In the genomic region with DNA sequence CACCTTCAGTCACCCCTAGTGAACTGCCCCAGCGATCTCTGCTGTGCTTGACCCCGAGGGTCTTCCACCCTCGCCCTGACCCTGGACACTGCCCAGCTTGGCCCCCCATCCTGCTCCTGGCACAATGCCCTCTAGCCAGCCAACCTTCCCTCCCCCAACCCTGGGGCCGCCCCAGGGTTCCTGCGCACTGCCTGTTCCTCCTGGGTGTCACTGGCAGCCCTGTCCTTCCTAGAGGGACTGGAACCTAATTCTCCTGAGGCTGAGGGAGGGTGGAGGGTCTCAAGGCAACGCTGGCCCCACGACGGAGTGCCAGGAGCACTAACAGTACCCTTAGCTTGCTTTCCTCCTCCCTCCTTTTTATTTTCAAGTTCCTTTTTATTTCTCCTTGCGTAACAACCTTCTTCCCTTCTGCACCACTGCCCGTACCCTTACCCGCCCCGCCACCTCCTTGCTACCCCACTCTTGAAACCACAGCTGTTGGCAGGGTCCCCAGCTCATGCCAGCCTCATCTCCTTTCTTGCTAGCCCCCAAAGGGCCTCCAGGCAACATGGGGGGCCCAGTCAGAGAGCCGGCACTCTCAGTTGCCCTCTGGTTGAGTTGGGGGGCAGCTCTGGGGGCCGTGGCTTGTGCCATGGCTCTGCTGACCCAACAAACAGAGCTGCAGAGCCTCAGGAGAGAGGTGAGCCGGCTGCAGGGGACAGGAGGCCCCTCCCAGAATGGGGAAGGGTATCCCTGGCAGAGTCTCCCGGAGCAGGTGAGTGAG, we compare ENCODE assay signal across 7 cellular contexts. TPM values are rescaled to one million over a fixed set of nuclear protein-coding genes. Genes with fewer than 3 reads are reported as not detected.
A peak's percentile ranks its signal among the peaks of the same experiment; 100 is the strongest.
DNase-seq lines count a peak whose midpoint lies in the region; ATAC-seq and TF ChIP-seq lines count a peak whose summit lies in the region.

A gene with protein sequence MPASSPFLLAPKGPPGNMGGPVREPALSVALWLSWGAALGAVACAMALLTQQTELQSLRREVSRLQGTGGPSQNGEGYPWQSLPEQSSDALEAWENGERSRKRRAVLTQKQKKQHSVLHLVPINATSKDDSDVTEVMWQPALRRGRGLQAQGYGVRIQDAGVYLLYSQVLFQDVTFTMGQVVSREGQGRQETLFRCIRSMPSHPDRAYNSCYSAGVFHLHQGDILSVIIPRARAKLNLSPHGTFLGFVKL (plus strand): TSS at position 207 of the 763 bp plus-strand sequence. CDS start 290 bp downstream, at position 497.

- H4K8ac ChIP-seq in IMR-90 (ENCODE audit: low read depth in 2 of 2, low read length in 2 of 2), result peak within 1 kb of the TSS; percentile 52 to 88; a peak in 3 of 4 replicates

- no peak within 1 kb of the TSS for H3K4me2 ChIP-seq in IMR-90 (ENCODE audit: low read depth, low read length)

- H3K14ac ChIP-seq in IMR-90 (replicated peaks; ENCODE audit: low read depth, low read length), result no peak within 1 kb of the TSS; the same call in 1 of the 2 replicates

- H3K27ac ChIP-seq in IMR-90 (ENCODE audit: insufficient read depth, low read length) (peak within 1 kb of the TSS; percentile 3; the same call in 1 of the 2 replicates), iPS-18a (ENCODE audit: low read length) (no peak within 1 kb of the TSS)

- in situ Hi-C loops in IMR-90 (cut with MboI; ENCODE audit: low sequenced_read_pairs), result loop anchor here (10.0 kb wide), 1 partner anchor 204 kb away; the partner anchor contains the start of genes KCTD11 and TMEM95

- H2BK120ac ChIP-seq in IMR-90 (ENCODE audit: low read depth, low read length), result no peak within 1 kb of the TSS; the same call in 1 of the 2 replicates

- dilution Hi-C loops in IMR-90 (cut with HindIII; ENCODE audit: low sequenced_read_pairs, unreplicated experiment), result no loop called here

- ATAC-seq in IMR-90 (ENCODE audit: low read depth) (no peak), GM18861 (IDR thresholded peaks at IDR 0.05; ENCODE audit: unreplicated experiment) (no peak), GM21825 (IDR thresholded peaks at IDR 0.05; ENCODE audit: unreplicated experiment) (no peak)
- ATAC-seq in activated CD8-positive, alpha-beta T cell treated with anti-CD3 and anti-CD28 coated beads, Interleukin-2, amount 10 ng/mL, durations not matched to agents 7 days and 5 days, result no peak
- no peak for ATAC-seq in stimulated activated naive B cell treated with anti-CD40 and anti-IgM and Interleukin-4, amounts not matched to agents 10 μg/mL and 1 μg/mL and 100 μg/mL, for 72 hours (replicated peaks)

- no peak within 1 kb of the TSS for H2BK15ac ChIP-seq in IMR-90 (ENCODE audit: low read depth, low read length)

- H3K9ac ChIP-seq in IMR-90 (ENCODE audit: low read depth, low read length), result peak within 1 kb of the TSS; percentile 24; the same call in 1 of the 2 replicates
- peak within 1 kb of the TSS; percentile 57 for H3K9ac ChIP-seq in iPS-18a (ENCODE audit: low read length)

- no TSS peak for BruUV-seq in IMR-90 (replicated peaks; lab: Mats Ljungman, UMichigan)

- H3K36me3 Mint-ChIP-seq in activated CD8-positive, alpha-beta T cell treated with anti-CD3 and anti-CD28 coated beads, Interleukin-2, amount 10 ng/mL, durations not matched to agents 7 days and 5 days (ENCODE audit: low read depth), result peaks cover 54% of the 10 kb centered on the region
- peaks cover 12 to 20% of the 10 kb centered on the region in 2 donors for H3K36me3 Mint-ChIP-seq in stimulated activated naive B cell treated with anti-CD40 and anti-IgM and Interleukin-4, amounts not matched to agents 10 μg/mL and 1 μg/mL and 100 μg/mL, for 72 hours

- peaks cover 5 to 11% of the 10 kb centered on the region in 2 experiments; a peak in 3 of 4 replicates for H3K79me1 ChIP-seq in IMR-90 (ENCODE audit: low read depth in 1 of 2, low read length in 2 of 2)

- WGBS in IMR-90 (ENCODE audit: extremely low coverage in 2 of 2, insufficient read length in 1 of 2), 2 experiments, result 37% methylated on average over 5 of the region's 16 CpGs; no CpG with 5 or more reads in 1 of the 2 experiments

- peak within 1 kb of the TSS; percentile 87 for H3K27ac Mint-ChIP-seq in activated CD8-positive, alpha-beta T cell treated with anti-CD3 and anti-CD28 coated beads, Interleukin-2, amount 10 ng/mL, durations not matched to agents 7 days and 5 days
- peak within 1 kb of the TSS; percentile 97 for H3K27ac Mint-ChIP-seq in stimulated activated naive B cell treated with anti-CD40 and anti-IgM and Interleukin-4, amounts not matched to agents 10 μg/mL and 1 μg/mL and 100 μg/mL, for 72 hours

- no peak within 1 kb of the TSS for H2BK5ac ChIP-seq in IMR-90 (ENCODE audit: low read depth, low read length, poor library complexity, severe bottlenecking)

- H3K4ac ChIP-seq in IMR-90 (ENCODE audit: low read depth, low read length), result peak within 1 kb of the TSS; percentile 56

- peak within 1 kb of the TSS; percentile 58 for H2AK5ac ChIP-seq in IMR-90 (ENCODE audit: low read depth, low read length)

- no peak for TF ChIP-seq RAD21 in IMR-90 (IDR thresholded peaks at IDR 0.05; ENCODE audit: low read length)

- H2AFZ ChIP-seq in IMR-90 (replicated peaks; ENCODE audit: low read length, poor library complexity), result peak within 1 kb of the TSS; percentile 92

- H3K36me3 ChIP-seq in IMR-90 (ENCODE audit: control insufficient read depth, insufficient read depth, low read length) (peaks cover 3% of the 10 kb centered on the region), iPS-18a (ENCODE audit: control insufficient read depth, low read depth, low read length) (peaks cover under 1% of the 10 kb centered on the region)

- H2BK20ac ChIP-seq in IMR-90 (ENCODE audit: low read depth, low read length), result no peak within 1 kb of the TSS

- no peak for DNase-seq in IMR-90
- DNase-seq in activated CD8-positive, alpha-beta T cell treated with anti-CD3 and anti-CD28 coated beads, Interleukin-2, amount 10 ng/mL, durations not matched to agents 7 days and 5 days, result no peak
- no peak for DNase-seq in stimulated activated naive B cell treated with anti-CD40 and anti-IgM and Interleukin-4, amounts not matched to agents 10 μg/mL and 1 μg/mL and 100 μg/mL, for 72 hours
- DNase-seq in NCI-H2196 (lab: John Stamatoyannopoulos, UW; ENCODE audit: unreplicated experiment), result no peak

- H4K5ac ChIP-seq in IMR-90 (ENCODE audit: low read depth, low read length), result peak within 1 kb of the TSS; percentile 72

- POLR2A ChIA-PET in IMR-90 (lab: Charles Lee; ENCODE audit: unreplicated experiment), result interaction anchor here (0.6 kb wide), 1 partner anchor 8 kb away, joined by 5 read pairs; no protein-coding TSS in a partner anchor
- POLR2A ChIA-PET in activated CD8-positive, alpha-beta T cell treated with anti-CD3 and anti-CD28 coated beads, Interleukin-2, amount 10 ng/mL, durations not matched to agents 7 days and 5 days (lab: Charles Lee), result interaction anchor here (1.3 to 3.1 kb wide), 6 partner anchors 10 to 129 kb away, joined by 4 to 32 read pairs (median 6); partner anchors contain the start of genes POLR2A, TNFSF12, TP53 and WRAP53

- H3K4me1 ChIP-seq in IMR-90 (ENCODE audit: control insufficient read depth, insufficient read depth, low read length) (peaks cover 9% of the 10 kb centered on the region), iPS-18a (ENCODE audit: control insufficient read depth, low read depth, low read length) (peaks cover 31% of the 10 kb centered on the region)

- H3K27me3 Mint-ChIP-seq in activated CD8-positive, alpha-beta T cell treated with anti-CD3 and anti-CD28 coated beads, Interleukin-2, amount 10 ng/mL, durations not matched to agents 7 days and 5 days (ENCODE audit: low read depth), result no peaks in the 10 kb centered on the region
- H3K27me3 Mint-ChIP-seq in stimulated activated naive B cell treated with anti-CD40 and anti-IgM and Interleukin-4, amounts not matched to agents 10 μg/mL and 1 μg/mL and 100 μg/mL, for 72 hours, result no peaks in the 10 kb centered on the region

- H3K56ac ChIP-seq in IMR-90 (ENCODE audit: extremely low read depth, insufficient read depth, low read length), result no peak within 1 kb of the TSS

- H3K27me3 ChIP-seq in IMR-90 (ENCODE audit: control insufficient read depth, insufficient read depth, low read length) (no peaks in the 10 kb centered on the region), iPS-18a (ENCODE audit: control insufficient read depth, insufficient read depth, low read length) (no peaks in the 10 kb centered on the region)

- H3K9me3 ChIP-seq in IMR-90 (ENCODE audit: control insufficient read depth, insufficient read depth, low read length) (no peaks in the 10 kb centered on the region), iPS-18a (ENCODE audit: control insufficient read depth, low read depth, low read length) (no peaks in the 10 kb centered on the region)

- H3K4me3 ChIP-seq in IMR-90 (ENCODE audit: insufficient read depth, low read depth, low read length) (no peak within 1 kb of the TSS), iPS-18a (ENCODE audit: low read length) (peak within 1 kb of the TSS; percentile 14)

- H2AK9ac ChIP-seq in IMR-90 (replicated peaks; ENCODE audit: low read depth, low read length, poor library complexity), result peak within 1 kb of the TSS; percentile 75

- H3K18ac ChIP-seq in IMR-90 (ENCODE audit: low read depth, low read length), result no peak within 1 kb of the TSS

- H3K4me1 Mint-ChIP-seq in activated CD8-positive, alpha-beta T cell treated with anti-CD3 and anti-CD28 coated beads, Interleukin-2, amount 10 ng/mL, durations not matched to agents 7 days and 5 days (ENCODE audit: low read depth), result peaks cover 69% of the 10 kb centered on the region
- H3K4me1 Mint-ChIP-seq in stimulated activated naive B cell treated with anti-CD40 and anti-IgM and Interleukin-4, amounts not matched to agents 10 μg/mL and 1 μg/mL and 100 μg/mL, for 72 hours, result peaks cover 59 to 76% of the 10 kb centered on the region in 2 donors

- TF ChIP-seq CTCF in IMR-90 (conservative IDR thresholded peaks at IDR 0.05; ENCODE audit: low read depth, low read length), result no peak

- no peaks in the 10 kb centered on the region for H3K9me3 Mint-ChIP-seq in activated CD8-positive, alpha-beta T cell treated with anti-CD3 and anti-CD28 coated beads, Interleukin-2, amount 10 ng/mL, durations not matched to agents 7 days and 5 days (ENCODE audit: insufficient read depth)
- no peaks in the 10 kb centered on the region for H3K9me3 Mint-ChIP-seq in stimulated activated naive B cell treated with anti-CD40 and anti-IgM and Interleukin-4, amounts not matched to agents 10 μg/mL and 1 μg/mL and 100 μg/mL, for 72 hours

- peak within 1 kb of the TSS; percentile 77 for H3K4me3 Mint-ChIP-seq in activated CD8-positive, alpha-beta T cell treated with anti-CD3 and anti-CD28 coated beads, Interleukin-2, amount 10 ng/mL, durations not matched to agents 7 days and 5 days
- H3K4me3 Mint-ChIP-seq in stimulated activated naive B cell treated with anti-CD40 and anti-IgM and Interleukin-4, amounts not matched to agents 10 μg/mL and 1 μg/mL and 100 μg/mL, for 72 hours, result peak within 1 kb of the TSS; percentile 93 to 98

- intact Hi-C loops in IMR-90 (cut with micrococcal nuclease), result no loop called here

- peak within 1 kb of the TSS; percentile 16; the same call in 1 of the 2 replicates for H3K23ac ChIP-seq in IMR-90 (ENCODE audit: low read depth, low read length)

- no peaks in the 10 kb centered on the region for H4K20me1 ChIP-seq in IMR-90 (ENCODE audit: insufficient read depth, low read length)

- 0 out of 2 replicates have a peak within 1 kb of the TSS, but pooled peaks have one; percentile 21 for H4K91ac ChIP-seq in IMR-90 (ENCODE audit: insufficient read depth, low read depth, low read length)

- no peaks in the 10 kb centered on the region for H3K9me1 ChIP-seq in IMR-90 (ENCODE audit: insufficient read depth, low read length)

- CTCF ChIA-PET in IMR-90 (lab: Yijun Ruan, JAX), result no interaction called here
- CTCF ChIA-PET in activated CD8-positive, alpha-beta T cell treated with anti-CD3 and anti-CD28 coated beads, Interleukin-2, amount 10 ng/mL, durations not matched to agents 7 days and 5 days (lab: Charles Lee), result interaction anchor here (1.0 to 6.1 kb wide), 7 partner anchors 25 to 204 kb away, joined by 3 to 264 read pairs (median 37); partner anchors contain the start of genes CHRNB1, TMEM102 and TMEM95

- no peak for TF ChIP-seq POLR2A in IMR-90 (IDR thresholded peaks at IDR 0.05; ENCODE audit: low read depth, low read length)

RNA-seq across cellular contexts. Expression of the gene that starts here (rescaled TPM):
- 0.56 TPM in 1 of 2 replicates, not detected in the other for total RNA-seq in IMR-90 (2012; rRNA removed)
- polyA plus RNA-seq in IMR-90 (2012; rRNA removed), result 0.98 and 1.3 TPM in 2 replicates
- polyA plus RNA-seq in IMR-90 (2012; cell fraction: cytosol; rRNA removed), result 1.1 and 1.2 TPM in 2 replicates
- polyA plus RNA-seq in IMR-90 (2012; cell fraction: nucleus; rRNA removed; ENCODE audit: low replicate concordance), result 1.4 and 1.9 TPM in 2 replicates
- 1 to 10 TPM; 8.0 to 9.0 TPM for total RNA-seq in activated CD8-positive, alpha-beta T cell treated with anti-CD3 and anti-CD28 coated beads, Interleukin-2, amount 10 ng/mL, durations not matched to agents 7 days and 5 days
